Comparison of ENCODE assay signal across 8 cellular contexts in genomic region chr1:229557214-229557850, GRCh38. TPM values are rescaled to one million over a fixed set of nuclear protein-coding genes. Genes with fewer than 3 reads are reported as not detected.
A peak's percentile ranks its signal among the peaks of the same experiment; 100 is the strongest.
DNase-seq lines count a peak whose midpoint lies in the region; ATAC-seq and TF ChIP-seq lines count a peak whose summit lies in the region.

No MANE protein-coding gene starts in this region.

- H3K27ac ChIP-seq in DOHH2 (ENCODE audit: low read depth, low read length), result peak overlapping the region; percentile 60
- H3K27ac ChIP-seq in ascending aorta, result peak overlapping the region; percentile 85 to 94
- H3K27ac ChIP-seq in left lung, result peak overlapping the region; percentile 83 to 85
- peak overlapping the region; percentile 93 to 99 (median 98) for H3K27ac ChIP-seq in transverse colon

- WGBS in transverse colon (ENCODE audit: low coverage in 1 of 2), 2 donors, result 12 to 20% methylated on average over 4 to 5 of the region's 5 CpGs

- ATAC-seq in left lung (no peak), GM21390 (IDR thresholded peaks at IDR 0.05; ENCODE audit: unreplicated experiment) (no peak)

- no peaks in the 10 kb centered on the region for H3K9me3 ChIP-seq in DOHH2 (ENCODE audit: control insufficient read depth, insufficient read depth, low read length)
- H3K9me3 ChIP-seq in ascending aorta, result no peaks in the 10 kb centered on the region
- no peaks in the 10 kb centered on the region for H3K9me3 ChIP-seq in left lung
- no peaks in the 10 kb centered on the region for H3K9me3 ChIP-seq in transverse colon

- H3K4me1 ChIP-seq in DOHH2 (ENCODE audit: control insufficient read depth, low read length) (peaks cover 19% of the 10 kb centered on the region), ascending aorta (peaks cover 3 to 27% of the 10 kb centered on the region in 2 donors), left lung (peaks cover 7 to 54% of the 10 kb centered on the region in 2 donors), transverse colon (peaks cover 10 to 28% (median 21%) of the 10 kb centered on the region in 4 donors)

- in situ Hi-C loops in transverse colon (cut with MboI; ENCODE audit: low pct_ligation_motif_present in 1 of 4, low pct_unique_long_range_greater_than_20kb in 1 of 4, low sequenced_read_pairs in 3 of 4), result no loop called here

- intact Hi-C loops in ascending aorta (cut with DNase I) (no loop called here), left lung (cut with DNase I) (loop anchor here in 1 of 2 donors (5.0 kb wide), 1 partner anchor 65 kb away; no protein-coding TSS in a partner anchor), transverse colon (cut with DNase I; ENCODE audit: low total_unique reads) (loop anchor here (5.0 kb wide), 1 partner anchor 70 kb away; the partner anchor contains the start of genes TAF5L and URB2)

- TF ChIP-seq CTCF in DOHH2 (IDR thresholded peaks at IDR 0.05; ENCODE audit: low read depth, low read length, poor library complexity, severe bottlenecking), result no peak
- TF ChIP-seq CTCF in ascending aorta (IDR thresholded peaks at IDR 0.05), result no peak
- TF ChIP-seq CTCF in left lung (IDR thresholded peaks at IDR 0.05), result no peak
- no peak for TF ChIP-seq CTCF in transverse colon (IDR thresholded peaks at IDR 0.05)

- no peaks in the 10 kb centered on the region for H3K27me3 ChIP-seq in DOHH2 (ENCODE audit: control insufficient read depth, low read length)
- no peaks in the 10 kb centered on the region for H3K27me3 ChIP-seq in ascending aorta
- H3K27me3 ChIP-seq in left lung, result no peaks in the 10 kb centered on the region
- H3K27me3 ChIP-seq in transverse colon, result no peaks in the 10 kb centered on the region

- TF ChIP-seq EP300 in transverse colon (IDR thresholded peaks at IDR 0.05; ENCODE audit: low read depth), result no peak

- peaks cover 57% of the 10 kb centered on the region for H3K79me2 ChIP-seq in DOHH2 (ENCODE audit: control insufficient read depth, low read length)

- no peak for TF ChIP-seq POLR2A in transverse colon (IDR thresholded peaks at IDR 0.05)

- H3K4me3 ChIP-seq in DOHH2 (ENCODE audit: low read length) (peak overlapping the region; percentile 98), ascending aorta (peak overlapping the region; percentile 91 to 94), left lung (peak overlapping the region; percentile 65 to 76), transverse colon (peak overlapping the region; percentile 71 to 96 (median 86))

- H3K4me2 ChIP-seq in DOHH2 (ENCODE audit: low read length), result peak overlapping the region; percentile 68

- peaks cover 3% of the 10 kb centered on the region; the same call in 1 of the 2 replicates for H4K20me1 ChIP-seq in DOHH2 (ENCODE audit: control insufficient read depth, insufficient read depth, low read depth, low read length)

- H3K36me3 ChIP-seq in DOHH2 (ENCODE audit: control insufficient read depth, low read length) (peaks cover 5% of the 10 kb centered on the region), ascending aorta (no peaks in the 10 kb centered on the region), left lung (no peaks in the 10 kb centered on the region), transverse colon (no peaks in the 10 kb centered on the region)

- peak; percentile 11 for DNase-seq in HT-29 (ENCODE audit: low spot score)
- no peak for DNase-seq in ascending aorta (ENCODE audit: low spot score in 2 of 2)
- no peak for DNase-seq in left lung
- DNase-seq in transverse colon, result no peak
- no peak for DNase-seq in activated CD4-positive, CD25-positive, alpha-beta regulatory T cell (lab: John Stamatoyannopoulos, UW)
- no peak for DNase-seq in activated CD8-positive, alpha-beta memory T cell treated with anti-CD3 and anti-CD28 coated beads for 24 hours

- H3K9me2 ChIP-seq in DOHH2 (replicated peaks; ENCODE audit: control insufficient read depth, low read length), result no peaks in the 10 kb centered on the region

- H3F3A ChIP-seq in DOHH2 (ENCODE audit: control insufficient read depth, insufficient read depth), result peaks cover 10% of the 10 kb centered on the region

RNA-seq across cellular contexts. Expression of gene ABCB10, which starts 1.2 kb away (rescaled TPM):
- total RNA-seq in HT-29 (2014; rRNA removed; shearing (Covaris generic)), result 10.3 and 13.5 TPM in 2 replicates
- total RNA-seq in ascending aorta (25.2 TPM), left lung (10 to 100 TPM; 16.4 to 25.6 TPM), transverse colon (10 to 100 TPM in 3 of 4 donors, 1 to 10 TPM in 1; 4.5 to 22.5 (median 18.9) TPM)

RNA-seq across cellular contexts. Expression of gene NUP133, which starts 49.2 kb away (rescaled TPM):
- total RNA-seq in HT-29 (2014; rRNA removed; shearing (Covaris generic)), result 31.5 and 33.5 TPM in 2 replicates
- total RNA-seq in ascending aorta, result 9.3 TPM
- 10 to 100 TPM; 30.2 to 30.9 TPM for total RNA-seq in left lung
- 100 to 1,000 TPM in 1 of 4 donors, 10 to 100 TPM in 3; 14.6 to 118 (median 22.9) TPM for total RNA-seq in transverse colon
